ENCODE assay signal across 11 cellular contexts in genomic region chr10:114073787-114074186, GRCh38. TPM values are rescaled to one million over a fixed set of nuclear protein-coding genes. Genes with fewer than 3 reads are reported as not detected.
A peak's percentile ranks its signal among the peaks of the same experiment; 100 is the strongest.
DNase-seq lines count a peak whose midpoint lies in the region; ATAC-seq and TF ChIP-seq lines count a peak whose summit lies in the region.
"Had no signal": no experiment of that assay in that cellular context is flagged by ENCODE, and none has a peak within 500 bp of the region (broad histone marks: within the 10 kb centered on the region; RNA-seq: fewer than 3 reads in every experiment).

No MANE protein-coding gene starts in this region.

- peak overlapping the region; percentile 71 for H3K4me2 ChIP-seq in SU-DHL-6 (ENCODE audit: low read depth, low read length, poor library complexity, severe bottlenecking)

- no peaks in the 10 kb centered on the region for H3K36me3 ChIP-seq in SU-DHL-6 (ENCODE audit: low read length)
- H3K36me3 ChIP-seq: transverse colon had no signal

- TF ChIP-seq CTCF in SU-DHL-6 (IDR thresholded peaks at IDR 0.05; ENCODE audit: insufficient read depth, low read length, poor library complexity, severe bottlenecking) (no peak), CD14-positive monocyte (IDR thresholded peaks at IDR 0.05) (no peak)

- H3K9me2 ChIP-seq in SU-DHL-6 (replicated peaks; ENCODE audit: insufficient read depth, low read length): no peaks in the 10 kb centered on the region

- no peaks in the 10 kb centered on the region for H3K27me3 ChIP-seq in SU-DHL-6 (ENCODE audit: low read length)
- H3K27me3 ChIP-seq: transverse colon had no signal

- no peaks in the 10 kb centered on the region for H3K36me3 Mint-ChIP-seq in activated naive CD4-positive, alpha-beta T cell treated with anti-CD3 and anti-CD28 coated beads, Interleukin-2, amount 10 ng/mL, durations not matched to agents 7 days and 5 days
- H3K36me3 Mint-ChIP-seq in stimulated activated effector memory CD8-positive, alpha-beta T cell treated with anti-CD3 and anti-CD28 coated beads, Interleukin-12 subunit alpha, Interleukin-12 subunit beta, amount 100 ng/mL, for 72 hours: no peaks in the 10 kb centered on the region
- H3K36me3 Mint-ChIP-seq in CD14-positive monocyte: no peaks in the 10 kb centered on the region

- no peaks in the 10 kb centered on the region for H3F3A ChIP-seq in SU-DHL-6 (ENCODE audit: insufficient read depth)

- H4K20me1 ChIP-seq in SU-DHL-6 (ENCODE audit: low read depth, low read length): no peaks in the 10 kb centered on the region

- peak overlapping the region; percentile 29; the same call in 1 of the 2 replicates for H3K27ac ChIP-seq in SU-DHL-6 (ENCODE audit: low read depth, low read length)
- H3K27ac ChIP-seq: transverse colon had no signal

- H3K27ac Mint-ChIP-seq in activated naive CD4-positive, alpha-beta T cell treated with anti-CD3 and anti-CD28 coated beads, Interleukin-2, amount 10 ng/mL, durations not matched to agents 7 days and 5 days: no peak overlapping the region
- peak overlapping the region; percentile 5 for H3K27ac Mint-ChIP-seq in stimulated activated effector memory CD8-positive, alpha-beta T cell treated with anti-CD3 and anti-CD28 coated beads, Interleukin-12 subunit alpha, Interleukin-12 subunit beta, amount 100 ng/mL, for 72 hours
- H3K27ac Mint-ChIP-seq in CD14-positive monocyte: no peak overlapping the region

- DNase-seq in activated naive CD4-positive, alpha-beta T cell treated with anti-CD3 and anti-CD28 coated beads, Interleukin-2, amount 10 ng/mL, durations not matched to agents 7 days and 5 days: peak; percentile 66
- DNase-seq in activated naive CD4-positive, alpha-beta T cell treated with Interleukin-2 at 50 U/mL for 16 hours: no peak
- no peak for DNase-seq in stimulated activated effector memory CD8-positive, alpha-beta T cell treated with anti-CD3 and anti-CD28 coated beads, Interleukin-12 subunit alpha, Interleukin-12 subunit beta, amount 100 ng/mL, for 72 hours (ENCODE audit: low spot score in 2 of 2)
- DNase-seq in HPDE6-E6E7 (ENCODE audit: extremely low spot score) (no peak), CD14-positive monocyte (ENCODE audit: low spot score) (no peak)
- DNase-seq: activated T-cell treated with anti-CD3 and anti-CD28 coated beads, Interleukin-2, amount 50 U/mL, for 4 hours; stimulated activated CD4-positive, alpha-beta T cell treated with anti-CD3 and anti-CD28 coated beads, Interleukin-4, amount 100 ng/mL, for 24 hours; transverse colon had no signal

- no peaks in the 10 kb centered on the region for H3K9me3 ChIP-seq in SU-DHL-6 (ENCODE audit: insufficient read depth, low read length)
- H3K9me3 ChIP-seq: transverse colon had no signal

- no peaks in the 10 kb centered on the region for H3K79me2 ChIP-seq in SU-DHL-6 (ENCODE audit: insufficient read depth, low read length)

- intact Hi-C loops in CD14-positive monocyte (cut with micrococcal nuclease): no loop called here

- ATAC-seq in HG02884 (IDR thresholded peaks at IDR 0.05; ENCODE audit: unreplicated experiment) (peak; percentile 59), HG03565 (IDR thresholded peaks at IDR 0.05; ENCODE audit: unreplicated experiment) (no peak)
- ATAC-seq in stimulated activated effector memory CD8-positive, alpha-beta T cell treated with anti-CD3 and anti-CD28 coated beads, Interleukin-12 subunit alpha, Interleukin-12 subunit beta, amount 100 ng/mL, for 72 hours: peak; percentile 81

- H3K4me3 ChIP-seq in SU-DHL-6 (ENCODE audit: insufficient read depth, low read length, poor library complexity, severe bottlenecking): peak overlapping the region; percentile 40
- H3K4me3 ChIP-seq: transverse colon had no signal

- peak overlapping the region; percentile 81 for H2AFZ ChIP-seq in SU-DHL-6 (ENCODE audit: low read depth, low read length, severe bottlenecking)

- peaks cover 26% of the 10 kb centered on the region for H3K4me1 Mint-ChIP-seq in activated naive CD4-positive, alpha-beta T cell treated with anti-CD3 and anti-CD28 coated beads, Interleukin-2, amount 10 ng/mL, durations not matched to agents 7 days and 5 days
- H3K4me1 Mint-ChIP-seq in stimulated activated effector memory CD8-positive, alpha-beta T cell treated with anti-CD3 and anti-CD28 coated beads, Interleukin-12 subunit alpha, Interleukin-12 subunit beta, amount 100 ng/mL, for 72 hours: peaks cover 9% of the 10 kb centered on the region
- H3K4me1 Mint-ChIP-seq in CD14-positive monocyte: peaks cover 48% of the 10 kb centered on the region

- H3K27me3 Mint-ChIP-seq in activated naive CD4-positive, alpha-beta T cell treated with anti-CD3 and anti-CD28 coated beads, Interleukin-2, amount 10 ng/mL, durations not matched to agents 7 days and 5 days: peaks cover 43% of the 10 kb centered on the region
- peaks cover 0 to 4% (median 3%) of the 10 kb centered on the region in 3 donors for H3K27me3 Mint-ChIP-seq in CD14-positive monocyte (ENCODE audit: low read depth in 3 of 3)

- H3K9ac ChIP-seq in SU-DHL-6 (ENCODE audit: low read length): peak overlapping the region; percentile 15; the same call in 1 of the 2 replicates

- H3K4me3 Mint-ChIP-seq in activated naive CD4-positive, alpha-beta T cell treated with anti-CD3 and anti-CD28 coated beads, Interleukin-2, amount 10 ng/mL, durations not matched to agents 7 days and 5 days: no peak overlapping the region
- H3K4me3 Mint-ChIP-seq in stimulated activated effector memory CD8-positive, alpha-beta T cell treated with anti-CD3 and anti-CD28 coated beads, Interleukin-12 subunit alpha, Interleukin-12 subunit beta, amount 100 ng/mL, for 72 hours: peak overlapping the region; percentile 33
- no peak overlapping the region for H3K4me3 Mint-ChIP-seq in CD14-positive monocyte
- H3K4me3 Mint-ChIP-seq: activated T-cell treated with anti-CD3 and anti-CD28 coated beads, Interleukin-2, amount 50 U/mL, for 4 hours had no signal

- H3K9me3 Mint-ChIP-seq in activated naive CD4-positive, alpha-beta T cell treated with anti-CD3 and anti-CD28 coated beads, Interleukin-2, amount 10 ng/mL, durations not matched to agents 7 days and 5 days: no peaks in the 10 kb centered on the region
- no peaks in the 10 kb centered on the region for H3K9me3 Mint-ChIP-seq in stimulated activated effector memory CD8-positive, alpha-beta T cell treated with anti-CD3 and anti-CD28 coated beads, Interleukin-12 subunit alpha, Interleukin-12 subunit beta, amount 100 ng/mL, for 72 hours
- peaks cover 0 to 3% (median 0%) of the 10 kb centered on the region in 7 donors for H3K9me3 Mint-ChIP-seq in CD14-positive monocyte
- H3K9me3 Mint-ChIP-seq: activated T-cell treated with anti-CD3 and anti-CD28 coated beads, Interleukin-2, amount 50 U/mL, for 4 hours had no signal

- CTCF ChIA-PET in activated naive CD4-positive, alpha-beta T cell treated with anti-CD3 and anti-CD28 coated beads, Interleukin-2, amount 10 ng/mL, durations not matched to agents 7 days and 5 days (lab: Charles Lee): interaction anchor here (1.3 kb wide), 1 partner anchor 27 kb away, joined by 4 read pairs; no protein-coding TSS in a partner anchor

RNA-seq across cellular contexts. Expression of gene ADRB1, which starts 30.1 kb away (rescaled TPM):
- polyA plus RNA-seq in CD14-positive monocyte: under 1 TPM in 1 of 2 donors, not detected in 1; 0.05 TPM
